In the genomic region with DNA sequence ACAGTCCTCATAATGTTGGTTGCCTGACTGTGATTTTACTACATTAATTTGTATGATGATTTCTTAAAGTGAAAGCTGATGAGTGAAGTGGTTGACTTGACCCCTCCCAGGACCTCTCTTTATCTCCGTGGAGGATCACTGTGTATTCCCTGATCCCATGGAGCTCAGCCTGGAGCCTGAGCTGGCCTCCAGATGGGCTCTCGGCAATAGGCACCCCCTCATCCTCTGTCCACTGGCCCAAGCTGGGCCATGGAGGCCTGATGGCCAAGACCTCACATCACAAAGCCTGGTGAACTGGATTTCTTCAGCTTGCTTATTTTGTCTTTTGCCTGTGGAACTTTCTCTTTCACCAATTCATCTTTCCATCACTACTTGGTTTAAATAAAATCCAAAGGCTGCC, we compare ENCODE assay signal across 19 cellular contexts.
DNase-seq lines count a peak whose midpoint lies in the region; ATAC-seq and TF ChIP-seq lines count a peak whose summit lies in the region.
"Had no signal": no experiment of that assay in that cellular context is flagged by ENCODE, and none has a peak within 500 bp of the region (broad histone marks: within the 10 kb centered on the region; RNA-seq: fewer than 3 reads in every experiment).

No MANE protein-coding gene starts in this region.

- no peaks in the 10 kb centered on the region for H3K27me3 ChIP-seq in adrenal gland
- no peaks in the 10 kb centered on the region for H3K27me3 ChIP-seq in upper lobe of left lung
- H3K27me3 ChIP-seq: neural progenitor cell had no signal

- ATAC-seq in upper lobe of left lung (ENCODE audit: low FRiP score in 2 of 2) (no peak), HG02610 (IDR thresholded peaks at IDR 0.05; ENCODE audit: unreplicated experiment) (no peak)
- ATAC-seq: stimulated activated memory B cell treated with anti-CD40 and anti-IgM and Interleukin-4, amounts not matched to agents 10 μg/mL and 1 μg/mL and 100 μg/mL, for 72 hours had no signal

- H3K4me3 Mint-ChIP-seq in nephron progenitor cell, result no peak overlapping the region
- H3K4me3 Mint-ChIP-seq: activated CD4-positive, alpha-beta memory T cell treated with anti-CD3 and anti-CD28 coated beads, Interleukin-2, amount 10 ng/mL, durations not matched to agents 7 days and 5 days; activated naive CD8-positive, alpha-beta T cell; neural progenitor cell; stimulated activated memory B cell treated with anti-CD40 and anti-IgM and Interleukin-4, amounts not matched to agents 10 μg/mL and 1 μg/mL and 100 μg/mL, for 72 hours; T-helper 1 cell treated with Interleukin-12 subunit alpha and Interleukin-12 subunit beta and Interleukin-4 antibody, amounts not matched to agents 30 μg/mL and 1 μg/mL, for 36 hours had no signal

- intact Hi-C loops in adrenal gland (cut with DNase I), result loop anchor here in 1 of 2 donors (10.0 kb wide), 1 partner anchor 56 kb away; no protein-coding TSS in a partner anchor

- peak overlapping the region; percentile 46 for H3K27ac Mint-ChIP-seq in nephron progenitor cell
- H3K27ac Mint-ChIP-seq: activated CD4-positive, alpha-beta memory T cell treated with anti-CD3 and anti-CD28 coated beads, Interleukin-2, amount 10 ng/mL, durations not matched to agents 7 days and 5 days; activated naive CD8-positive, alpha-beta T cell; neural progenitor cell; T-helper 1 cell treated with Interleukin-12 subunit alpha and Interleukin-12 subunit beta and Interleukin-4 antibody, amounts not matched to agents 30 μg/mL and 1 μg/mL, for 36 hours had no signal

- H3K4me1 ChIP-seq in adrenal gland (replicated peaks in 1 of 2) (peaks cover 15 to 20% of the 10 kb centered on the region in 2 donors), upper lobe of left lung (peaks cover 0 to 11% (median 5%) of the 10 kb centered on the region in 4 donors)

- H3K27me3 Mint-ChIP-seq in nephron progenitor cell (ENCODE audit: low read depth, poor library complexity), result no peaks in the 10 kb centered on the region
- H3K27me3 Mint-ChIP-seq: activated CD4-positive, alpha-beta memory T cell treated with anti-CD3 and anti-CD28 coated beads, Interleukin-2, amount 10 ng/mL, durations not matched to agents 7 days and 5 days; activated naive CD8-positive, alpha-beta T cell; stimulated activated memory B cell treated with anti-CD40 and anti-IgM and Interleukin-4, amounts not matched to agents 10 μg/mL and 1 μg/mL and 100 μg/mL, for 72 hours had no signal

- peak overlapping the region in 3 of 5 donors; percentile 3 to 30 (median 23) for H3K27ac ChIP-seq in adrenal gland
- peak overlapping the region in 3 of 4 donors; percentile 21 to 62 (median 57) for H3K27ac ChIP-seq in upper lobe of left lung
- H3K27ac ChIP-seq: HL-60, neural progenitor cell, VCaP had no signal

- no peak for TF ChIP-seq CTCF in adrenal gland (IDR thresholded peaks at IDR 0.05)
- no peak for TF ChIP-seq CTCF in fibroblast of villous mesenchyme (IDR thresholded peaks at IDR 0.05; ENCODE audit: insufficient read depth, low read depth, low read length)
- TF ChIP-seq CTCF in nephron progenitor cell (IDR thresholded peaks at IDR 0.05), result no peak
- TF ChIP-seq CTCF in upper lobe of left lung (IDR thresholded peaks at IDR 0.05), result no peak

- H3K36me3 Mint-ChIP-seq in nephron progenitor cell (ENCODE audit: low read depth), result peaks cover 34% of the 10 kb centered on the region

- no peaks in the 10 kb centered on the region for H3K9me3 Mint-ChIP-seq in nephron progenitor cell
- H3K9me3 Mint-ChIP-seq: activated CD4-positive, alpha-beta memory T cell treated with anti-CD3 and anti-CD28 coated beads, Interleukin-2, amount 10 ng/mL, durations not matched to agents 7 days and 5 days; neural progenitor cell; stimulated activated memory B cell treated with anti-CD40 and anti-IgM and Interleukin-4, amounts not matched to agents 10 μg/mL and 1 μg/mL and 100 μg/mL, for 72 hours; T-helper 1 cell treated with Interleukin-12 subunit alpha and Interleukin-12 subunit beta and Interleukin-4 antibody, amounts not matched to agents 30 μg/mL and 1 μg/mL, for 36 hours had no signal

- WGBS in adrenal gland, 4 donors, result 42 to 69% (median 55%) methylated on average over 2 of the region's 2 CpGs
- WGBS in upper lobe of left lung, 2 donors, result 62 to 70% methylated on average over 2 of the region's 2 CpGs

- H3K4me3 ChIP-seq in adrenal gland (no peak overlapping the region), fibroblast of villous mesenchyme (ENCODE audit: low read depth, low read length) (no peak overlapping the region), upper lobe of left lung (no peak overlapping the region)
- H3K4me3 ChIP-seq: neural progenitor cell had no signal

- TF ChIP-seq POLR2A in adrenal gland (IDR thresholded peaks at IDR 0.05) (no peak), upper lobe of left lung (IDR thresholded peaks at IDR 0.05) (no peak)

- H3K36me3 ChIP-seq in adrenal gland (replicated peaks in 1 of 2) (no peaks in the 10 kb centered on the region), upper lobe of left lung (no peaks in the 10 kb centered on the region)
- H3K36me3 ChIP-seq: neural progenitor cell had no signal

- peaks cover 18% of the 10 kb centered on the region for H3K4me1 Mint-ChIP-seq in nephron progenitor cell

- no peak for TF ChIP-seq EP300 in upper lobe of left lung (IDR thresholded peaks at IDR 0.05)

- no peaks in the 10 kb centered on the region for H3K9me3 ChIP-seq in adrenal gland (replicated peaks in 1 of 3)
- H3K9me3 ChIP-seq in upper lobe of left lung, result no peaks in the 10 kb centered on the region

- DNase-seq in adrenal gland, result no peak
- DNase-seq in fibroblast of villous mesenchyme (ENCODE audit: low read depth), result peak; percentile 38
- no peak for DNase-seq in nephron progenitor cell
- no peak for DNase-seq in upper lobe of left lung
- DNase-seq in SKM-1 treated with dmso at 0.1 percent for 144 hours (lab: John Stamatoyannopoulos, UW; ENCODE audit: unreplicated experiment), result no peak
- DNase-seq in islet precursor cell, result no peak
- DNase-seq: activated CD4-positive, alpha-beta memory T cell treated with anti-CD3 and anti-CD28 coated beads, Interleukin-2, amount 10 ng/mL, durations not matched to agents 7 days and 5 days; activated T-cell treated with anti-CD3 and anti-CD28 coated beads, Interleukin-2, amount 50 U/mL, for 48 hours; effector CD8-positive, alpha-beta T cell; NCI-H1930; NCI-H510A treated with DMSO at 0.1 percent for 48 hours; SHP77 had no signal
